16 cellular contexts compared by ENCODE assay signal in the genomic region with DNA sequence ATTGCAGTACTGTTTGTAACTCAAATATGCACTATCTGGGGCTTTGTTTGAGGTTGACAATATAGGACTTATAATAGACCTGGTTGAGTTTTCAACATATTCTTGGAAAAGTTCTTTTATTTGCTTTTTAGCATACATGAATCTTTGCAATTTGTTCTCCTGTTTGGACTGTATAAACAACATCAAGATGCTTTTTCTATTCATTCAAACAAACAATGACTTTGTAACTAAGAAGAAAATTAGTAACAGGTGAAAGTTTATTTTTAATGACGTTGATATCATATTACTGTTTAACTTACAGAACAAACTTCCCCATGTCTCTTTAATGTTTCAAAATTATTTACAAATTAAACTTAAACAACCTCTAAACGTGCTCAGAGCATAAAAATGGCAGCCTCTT.
DNase-seq lines count a peak whose midpoint lies in the region; FAIRE-seq and TF ChIP-seq lines count a peak whose summit lies in the region.
"Had no signal": no experiment of that assay in that cellular context is flagged by ENCODE, and none has a peak within 500 bp of the region (broad histone marks: within the 10 kb centered on the region; RNA-seq: fewer than 3 reads in every experiment).

No MANE protein-coding gene starts in this region.

- peak; percentile 3 for DNase-seq in HT-29 (ENCODE audit: low spot score)
- DNase-seq in NCI-H748 (lab: John Stamatoyannopoulos, UW; ENCODE audit: unreplicated experiment): peak; percentile 67
- no peak for DNase-seq in brain microvascular endothelial cell
- no peak for DNase-seq in hippocampal formation (lab: John Stamatoyannopoulos, UW)
- no peak for DNase-seq in NOMO-1 treated with DMSO at 0.1 percent for 48 hours (lab: John Stamatoyannopoulos, UW; ENCODE audit: unreplicated experiment)
- DNase-seq: AML-193; Caco-2; CD4-positive, alpha-beta T cell; GM23248; HFFc6 had no signal

- H3K27me3 ChIP-seq in brain microvascular endothelial cell (replicated peaks): no peaks in the 10 kb centered on the region

- in situ Hi-C loops in brain microvascular endothelial cell (cut with HindIII; ENCODE audit: low pct_ligation_motif_present, low sequenced_read_pairs): no loop called here

- H3K4me3 ChIP-seq in brain microvascular endothelial cell (ENCODE audit: low read depth, low read length): no peak overlapping the region
- H3K4me3 ChIP-seq: GM23248 had no signal

- peak overlapping the region; percentile 66 for H3K27ac ChIP-seq in VCaP
- H3K27ac ChIP-seq in brain microvascular endothelial cell: no peak overlapping the region
- H3K27ac ChIP-seq: GM23248 had no signal

- H3K36me3 ChIP-seq in brain microvascular endothelial cell (replicated peaks): no peaks in the 10 kb centered on the region

- TF ChIP-seq CTCF in VCaP (conservative IDR thresholded peaks at IDR 0.05) (no peak), brain microvascular endothelial cell (IDR thresholded peaks at IDR 0.05; ENCODE audit: low read depth, low read length, missing control alignments) (no peak)

- FAIRE-seq in islet of Langerhans (lab: Jason Lieb, UNC): peak; percentile 27
- FAIRE-seq: D721Med, G401.6, GM12891, H54 had no signal

Comparison
In these comparisons a context has a peak if more than half of its experiments do, and no peak if none do; other contexts are left out.
1. DNase-seq: peak in HT-29 (single experiment) and NCI-H748 (single experiment); none in brain microvascular endothelial cell (single experiment), hippocampal formation (0 of 2) and NOMO-1 treated with DMSO at 0.1 percent for 48 hours (single experiment).